8 cellular contexts compared by ENCODE assay signal in genomic region chr16:30430428-30430970, GRCh38. TPM values are rescaled to one million over a fixed set of nuclear protein-coding genes. Genes with fewer than 3 reads are reported as not detected.
A peak's percentile ranks its signal among the peaks of the same experiment; 100 is the strongest.
DNase-seq lines count a peak whose midpoint lies in the region; ATAC-seq and TF ChIP-seq lines count a peak whose summit lies in the region.

No MANE protein-coding gene starts in this region.

- DNase-seq in fibroblast of gingiva (ENCODE audit: low read depth) (peak; percentile 5), prostate gland (ENCODE audit: low spot score) (no peak), AG08396 (ENCODE audit: low spot score) (no peak), mesenteric fat pad (ENCODE audit: low spot score) (no peak)

- H3K27me3 ChIP-seq in ACC112 (ENCODE audit: insufficient read depth, low read length) (no peaks in the 10 kb centered on the region), OCI-LY3 (ENCODE audit: low read depth, low read length) (no peaks in the 10 kb centered on the region), prostate gland (replicated peaks; ENCODE audit: insufficient read depth) (no peaks in the 10 kb centered on the region)

- peaks cover 21% of the 10 kb centered on the region for H3K79me2 ChIP-seq in ACC112 (ENCODE audit: control insufficient read depth, insufficient read depth, low read length, unreplicated experiment)
- H3K79me2 ChIP-seq in OCI-LY3 (ENCODE audit: low read length), result peaks cover 40% of the 10 kb centered on the region

- no peak for TF ChIP-seq POLR2A in prostate gland (IDR thresholded peaks at IDR 0.05)

- no peaks in the 10 kb centered on the region for H4K20me1 ChIP-seq in OCI-LY3 (ENCODE audit: insufficient read depth, low read length)

- no peak overlapping the region for H3K27ac ChIP-seq in ACC112 (ENCODE audit: low read depth, low read length)
- peak overlapping the region; percentile 59 for H3K27ac ChIP-seq in OCI-LY3 (ENCODE audit: low read length)
- H3K27ac ChIP-seq in prostate gland, result peak overlapping the region; percentile 55 to 58

- H3K4me1 ChIP-seq in ACC112 (ENCODE audit: control insufficient read depth, insufficient read depth, low read length, unreplicated experiment), result peaks cover 4% of the 10 kb centered on the region
- peaks cover 13% of the 10 kb centered on the region for H3K4me1 ChIP-seq in OCI-LY3 (ENCODE audit: low read length)
- peaks cover 4% of the 10 kb centered on the region for H3K4me1 ChIP-seq in prostate gland (replicated peaks)

- H3K4me3 ChIP-seq in ACC112 (ENCODE audit: low read depth, low read length) (peak overlapping the region; percentile 87), OCI-LY3 (ENCODE audit: low read length) (peak overlapping the region; percentile 66), prostate gland (peak overlapping the region in 1 of 2 donors; percentile 61)

- intact Hi-C loops in prostate gland (cut with DNase I), result loop anchor here (5.0 kb wide), 2 partner anchors 97 to 202 kb away; partner anchors contain the start of gene ZNF768

- no peaks in the 10 kb centered on the region for H3K36me3 ChIP-seq in ACC112 (ENCODE audit: insufficient read depth, low read length)
- peaks cover 14% of the 10 kb centered on the region for H3K36me3 ChIP-seq in OCI-LY3 (replicated peaks; ENCODE audit: low read depth, low read length)
- no peaks in the 10 kb centered on the region for H3K36me3 ChIP-seq in prostate gland

- ATAC-seq in GM21447 (IDR thresholded peaks at IDR 0.05; ENCODE audit: unreplicated experiment) (peak; percentile 2), HG03565 (IDR thresholded peaks at IDR 0.05; ENCODE audit: unreplicated experiment) (no peak)

- H2AFZ ChIP-seq in ACC112 (ENCODE audit: low read length, unreplicated experiment) (peak overlapping the region; percentile 67), OCI-LY3 (ENCODE audit: low read depth, low read length) (peak overlapping the region; percentile 89)

- no peaks in the 10 kb centered on the region for H3K9me3 ChIP-seq in OCI-LY3 (ENCODE audit: insufficient read depth, low read length)
- H3K9me3 ChIP-seq in prostate gland, result no peaks in the 10 kb centered on the region

- peak; percentile 50 for TF ChIP-seq CTCF in OCI-LY3 (IDR thresholded peaks at IDR 0.05; ENCODE audit: low read depth, low read length)
- no peak for TF ChIP-seq CTCF in prostate gland (IDR thresholded peaks at IDR 0.05)

- 48% methylated on average over 19 of the region's 19 CpGs for WGBS in prostate gland

- H3K4me2 ChIP-seq in OCI-LY3 (ENCODE audit: low read length), result peak overlapping the region; percentile 73

- peak overlapping the region; percentile 58 for H3K9ac ChIP-seq in OCI-LY3 (ENCODE audit: low read length)

RNA-seq across cellular contexts. Expression of gene DCTPP1, which starts 0.7 kb away (rescaled TPM):
- total RNA-seq in prostate gland, result 10 to 100 TPM; 31.6 to 37.6 TPM
- total RNA-seq in mesenteric fat pad, result 26.8 TPM

RNA-seq across cellular contexts. Expression of gene SEPHS2, which starts 15.2 kb away (rescaled TPM):
- total RNA-seq in prostate gland (10 to 100 TPM; 33.7 to 58.9 TPM), mesenteric fat pad (48.4 TPM)

RNA-seq across cellular contexts. Expression of gene ZNF771, which starts 23.1 kb away (rescaled TPM):
- total RNA-seq in prostate gland (10 to 100 TPM; 32.3 to 36.3 TPM), mesenteric fat pad (6.3 TPM)

RNA-seq across cellular contexts. Expression of gene ZNF48, which starts 35.3 kb away (rescaled TPM):
- total RNA-seq in prostate gland (10 to 100 TPM; 11.9 to 12.2 TPM), mesenteric fat pad (5.3 TPM)

RNA-seq across cellular contexts. Expression of gene ITGAL, which starts 42.0 kb away (rescaled TPM):
- total RNA-seq in prostate gland, result 10 to 100 TPM in 1 of 2 donors, 1 to 10 TPM in 1; 2.5 to 12.7 TPM
- total RNA-seq in mesenteric fat pad, result 6.8 TPM
